8 cellular contexts compared by ENCODE assay signal in genomic region chr10:31319602-31320178, GRCh38.
A peak's percentile ranks its signal among the peaks of the same experiment; 100 is the strongest.
DNase-seq lines count a peak whose midpoint lies in the region; ATAC-seq lines count a peak whose summit lies in the region.

No MANE protein-coding gene starts in this region.

- peaks cover 2% of the 10 kb centered on the region for H3K27me3 Mint-ChIP-seq in activated naive CD8-positive, alpha-beta T cell treated with anti-CD3 and anti-CD28 coated beads, Interleukin-2, amount 50 U/mL, for 24 hours

- no peak overlapping the region for H3K9ac ChIP-seq in iPS-15b (ENCODE audit: low read depth, low read length)

- peaks cover 2% of the 10 kb centered on the region for H3K36me3 Mint-ChIP-seq in activated naive CD8-positive, alpha-beta T cell treated with anti-CD3 and anti-CD28 coated beads, Interleukin-2, amount 50 U/mL, for 24 hours (ENCODE audit: low read depth)

- H3K4me1 ChIP-seq in ACC112 (ENCODE audit: control insufficient read depth, insufficient read depth, low read length, unreplicated experiment) (peaks cover 46% of the 10 kb centered on the region), iPS-15b (ENCODE audit: control insufficient read depth, insufficient read depth, low read length) (no peaks in the 10 kb centered on the region)

- peak overlapping the region; percentile 98 for H3K27ac Mint-ChIP-seq in activated naive CD8-positive, alpha-beta T cell treated with anti-CD3 and anti-CD28 coated beads, Interleukin-2, amount 50 U/mL, for 24 hours

- H3K9me3 ChIP-seq in iPS-15b (ENCODE audit: control insufficient read depth, insufficient read depth, low read length) = no peaks in the 10 kb centered on the region

- H3K79me2 ChIP-seq in ACC112 (ENCODE audit: control insufficient read depth, insufficient read depth, low read length, unreplicated experiment) = peaks cover 75% of the 10 kb centered on the region

- ATAC-seq in HG03460 (IDR thresholded peaks at IDR 0.05; ENCODE audit: unreplicated experiment) = peak; percentile 4
- peak; percentile 1 for ATAC-seq in activated naive CD8-positive, alpha-beta T cell treated with anti-CD3 and anti-CD28 coated beads, Interleukin-2, amount 50 U/mL, for 24 hours

- H3K9me3 Mint-ChIP-seq in activated naive CD8-positive, alpha-beta T cell treated with anti-CD3 and anti-CD28 coated beads, Interleukin-2, amount 50 U/mL, for 24 hours = no peaks in the 10 kb centered on the region

- peak overlapping the region; percentile 87 for H3K4me3 ChIP-seq in ACC112 (ENCODE audit: low read depth, low read length)
- peak overlapping the region; percentile 27 for H3K4me3 ChIP-seq in iPS-15b (ENCODE audit: low read depth, low read length)

- H3K36me3 ChIP-seq in ACC112 (ENCODE audit: insufficient read depth, low read length) (no peaks in the 10 kb centered on the region), iPS-15b (ENCODE audit: control insufficient read depth, insufficient read depth, low read length) (no peaks in the 10 kb centered on the region)

- peaks cover 45% of the 10 kb centered on the region for H3K4me1 Mint-ChIP-seq in activated naive CD8-positive, alpha-beta T cell treated with anti-CD3 and anti-CD28 coated beads, Interleukin-2, amount 50 U/mL, for 24 hours

- peak overlapping the region; percentile 48 for H3K27ac ChIP-seq in ACC112 (ENCODE audit: low read depth, low read length)

- peak overlapping the region; percentile 58 for H2AFZ ChIP-seq in ACC112 (ENCODE audit: low read length, unreplicated experiment)

- peak overlapping the region; percentile 94 for H3K4me3 Mint-ChIP-seq in activated naive CD8-positive, alpha-beta T cell treated with anti-CD3 and anti-CD28 coated beads, Interleukin-2, amount 50 U/mL, for 24 hours

- DNase-seq in GM19238 (ENCODE audit: insufficient read length, low spot score) (peak; percentile 3), GDM1 (lab: John Stamatoyannopoulos, UW) (no peak), NCI-H2029 (lab: John Stamatoyannopoulos, UW) (no peak)
- no peak for DNase-seq in activated naive CD8-positive, alpha-beta T cell treated with anti-CD3 and anti-CD28 coated beads, Interleukin-2, amount 50 U/mL, for 24 hours
- DNase-seq in stimulated activated CD8-positive, alpha-beta memory T cell treated with anti-CD3 and anti-CD28 coated beads, Interleukin-15, amount 100 ng/mL, for 24 hours (ENCODE audit: low read depth) = peak; percentile 5

- H3K27me3 ChIP-seq in ACC112 (ENCODE audit: insufficient read depth, low read length) (no peaks in the 10 kb centered on the region), iPS-15b (ENCODE audit: control insufficient read depth, insufficient read depth, low read length) (peaks cover 71% of the 10 kb centered on the region)

Comparison
In these comparisons a context has a peak if more than half of its experiments do, and no peak if none do; other contexts are left out.
1. DNase-seq: peak in GM19238 (single experiment) and stimulated activated CD8-positive, alpha-beta memory T cell treated with anti-CD3 and anti-CD28 coated beads, Interleukin-15, amount 100 ng/mL, for 24 hours (single experiment); none in activated naive CD8-positive, alpha-beta T cell treated with anti-CD3 and anti-CD28 coated beads, Interleukin-2, amount 50 U/mL, for 24 hours (single experiment), GDM1 (single experiment) and NCI-H2029 (single experiment).